31 cellular contexts compared by ENCODE assay signal in the genomic region with DNA sequence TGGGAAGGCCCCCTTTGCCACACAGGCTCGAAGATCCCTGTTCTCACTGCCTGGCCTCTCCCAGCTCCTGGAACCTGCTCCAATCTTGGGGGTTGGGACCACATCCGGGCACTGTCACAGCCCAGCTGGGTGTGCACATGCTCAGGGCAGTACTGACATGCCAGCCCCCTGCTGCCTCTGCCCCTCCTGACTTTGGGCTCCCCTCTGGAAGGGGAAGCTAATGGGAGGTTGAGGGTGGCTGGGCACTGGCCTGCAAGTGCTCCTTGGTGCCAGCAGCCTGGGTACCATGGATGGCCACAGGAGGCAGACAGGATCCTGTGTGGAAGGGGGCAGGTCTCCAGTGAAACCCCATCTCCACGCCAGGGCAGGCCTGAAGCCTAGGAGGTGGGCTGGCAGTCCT.
"Had no signal": no experiment of that assay in that cellular context is flagged by ENCODE, and none has a peak within 500 bp of the region (broad histone marks: within the 10 kb centered on the region; RNA-seq: fewer than 3 reads in every experiment).

No MANE protein-coding gene starts in this region.

- FAIRE-seq: frontal cortex had no signal

- H3K27me3 ChIP-seq: ascending aorta, breast epithelium, dorsolateral prefrontal cortex had no signal

- H3K27ac Mint-ChIP-seq: activated B cell treated with CpG ODN at 0.5 μM for 24 hours; activated CD8-positive, alpha-beta T cell treated with anti-CD3 and anti-CD28 coated beads for 36 hours; activated naive CD8-positive, alpha-beta T cell; activated T-helper 17 cell treated with anti-CD3 and anti-CD28 coated beads, Interleukin-2, amount 50 U/mL, for 72 hours; brain; dendritic cell treated with granulocyte-macrophage colony-stimulating factor and Interleukin-4, amounts not matched to agents 40 ng/mL and 50 ng/mL, for 4 days; endodermal cell; T-helper 17 cell; T-helper 2 cell treated with Interferon-gamma antibody and Interleukin-4, amounts not matched to agents 5 μg/mL and 100 μg/mL, for 36 hours had no signal

- H3K4me3 ChIP-seq: ascending aorta, breast epithelium, coronary artery, dorsolateral prefrontal cortex had no signal

- ATAC-seq: activated CD4-positive, CD25-positive, alpha-beta regulatory T cell treated with anti-CD3 and anti-CD28 coated beads, Interleukin-2, amount 50 U/mL, for 24 hours; activated CD8-positive, alpha-beta T cell treated with anti-CD3 and anti-CD28 coated beads for 36 hours; activated T-helper 17 cell treated with anti-CD3 and anti-CD28 coated beads, Interleukin-2, amount 50 U/mL, for 72 hours; esophagus mucosa; T-helper 17 cell had no signal

- H3K9me3 Mint-ChIP-seq: activated B cell treated with CpG ODN at 0.5 μM for 24 hours; activated T-cell treated with anti-CD3 and anti-CD28 coated beads, Interleukin-2, amount 50 U/mL, for 4 hours; dendritic cell treated with granulocyte-macrophage colony-stimulating factor and Interleukin-4, amounts not matched to agents 40 ng/mL and 50 ng/mL, for 4 days; endodermal cell had no signal

- H3K9me3 ChIP-seq: ascending aorta, breast epithelium had no signal

- H3K4me1 Mint-ChIP-seq: activated B cell treated with CpG ODN at 0.5 μM for 24 hours; activated T-helper 17 cell treated with anti-CD3 and anti-CD28 coated beads, Interleukin-2, amount 50 U/mL, for 72 hours; brain; central memory CD8-positive, alpha-beta T cell; endodermal cell; T-helper 17 cell had no signal

- H3K36me3 Mint-ChIP-seq: activated naive CD8-positive, alpha-beta T cell; brain had no signal

- DNase-seq: activated B cell treated with CpG ODN at 0.5 μM for 24 hours; activated CD4-positive, alpha-beta T cell treated with anti-CD3 and anti-CD28 coated beads for 48 hours; activated CD4-positive, alpha-beta T cell treated with anti-CD3 and anti-CD28 coated beads, Interleukin-2, amount 50 U/mL, for 1 hour; activated CD4-positive, alpha-beta T cell treated with anti-CD3 and anti-CD28 coated beads, Interleukin-2, amount 50 U/mL, for 48 hours; activated CD8-positive, alpha-beta memory T cell treated with anti-CD3 and anti-CD28 coated beads for 24 hours; activated CD8-positive, alpha-beta T cell treated with anti-CD3 and anti-CD28 coated beads for 36 hours; activated effector memory CD4-positive, alpha-beta T cell treated with Interleukin-2 at 50 U/mL for 16 hours; activated gamma-delta T cell treated with Interleukin-2 at 50 U/mL for 16 hours; activated naive CD4-positive, alpha-beta T cell treated with anti-CD3 and anti-CD28 coated beads, Interleukin-2, amount 50 U/mL, for 16 hours; activated naive CD4-positive, alpha-beta T cell treated with Interleukin-2 at 50 U/mL for 16 hours; activated T-cell treated with anti-CD3 and anti-CD28 coated beads, Interleukin-2, amount 50 U/mL, for 4 hours; dorsolateral prefrontal cortex; effector memory CD4-positive, alpha-beta T cell; endodermal cell; foreskin fibroblast; T-helper 1 cell; T-helper 17 cell; T1000; WERI-Rb-1 had no signal

- H3K27ac ChIP-seq: ascending aorta, breast epithelium, coronary artery, dorsolateral prefrontal cortex, WERI-Rb-1 had no signal

- H3K27me3 Mint-ChIP-seq: activated B cell treated with CpG ODN at 0.5 μM for 24 hours; activated CD8-positive, alpha-beta T cell treated with anti-CD3 and anti-CD28 coated beads for 36 hours; activated T-helper 17 cell treated with anti-CD3 and anti-CD28 coated beads, Interleukin-2, amount 50 U/mL, for 72 hours; central memory CD8-positive, alpha-beta T cell; dendritic cell treated with granulocyte-macrophage colony-stimulating factor and Interleukin-4, amounts not matched to agents 40 ng/mL and 50 ng/mL, for 4 days; T-helper 17 cell had no signal

- H3K4me1 ChIP-seq: breast epithelium had no signal

- H3K4me3 Mint-ChIP-seq: activated B cell treated with CpG ODN at 0.5 μM for 24 hours; activated CD8-positive, alpha-beta T cell treated with anti-CD3 and anti-CD28 coated beads for 36 hours; activated naive CD8-positive, alpha-beta T cell; activated T-cell treated with anti-CD3 and anti-CD28 coated beads, Interleukin-2, amount 50 U/mL, for 4 hours; activated T-helper 17 cell treated with anti-CD3 and anti-CD28 coated beads, Interleukin-2, amount 50 U/mL, for 72 hours; brain; central memory CD8-positive, alpha-beta T cell; dendritic cell treated with granulocyte-macrophage colony-stimulating factor and Interleukin-4, amounts not matched to agents 40 ng/mL and 50 ng/mL, for 4 days; endodermal cell; T-helper 17 cell; T-helper 2 cell treated with Interferon-gamma antibody and Interleukin-4, amounts not matched to agents 5 μg/mL and 100 μg/mL, for 36 hours had no signal

- H3K36me3 ChIP-seq: ascending aorta, breast epithelium, WERI-Rb-1 had no signal
